In genomic region chr7:22488643-22489462, GRCh38 we compare ENCODE assay signal across 8 cellular contexts. TPM values are rescaled to one million over a fixed set of nuclear protein-coding genes. Genes with fewer than 3 reads are reported as not detected.
A peak's percentile ranks its signal among the peaks of the same experiment; 100 is the strongest.
DNase-seq lines count a peak whose midpoint lies in the region; ATAC-seq and TF ChIP-seq lines count a peak whose summit lies in the region.

No MANE protein-coding gene starts in this region.

- H3K4me1 Mint-ChIP-seq in brain: peaks cover 6% of the 10 kb centered on the region

- peak overlapping the region in 1 of 5 experiments; percentile 10 for H3K27ac Mint-ChIP-seq in brain

- no peak overlapping the region for H3K4me3 Mint-ChIP-seq in brain

- TF ChIP-seq CTCF in brain (conservative IDR thresholded peaks at IDR 0.05): peak; percentile 97

- no peaks in the 10 kb centered on the region for H3K36me3 Mint-ChIP-seq in brain

- DNase-seq in D341Med (ENCODE audit: low spot score): peak; percentile 77
- peak; percentile 86 for DNase-seq in H4 (ENCODE audit: low spot score)
- DNase-seq in NCI-H146 treated with DMSO at 0.1 percent for 48 hours (lab: John Stamatoyannopoulos, UW; ENCODE audit: unreplicated experiment): peak; percentile 63
- peak; percentile 53 for DNase-seq in T1000 (lab: John Stamatoyannopoulos, UW)
- peak; percentile 95 for DNase-seq in inferior parietal cortex (ENCODE audit: extremely low spot score)
- peak; percentile 32 to 54 (median 40) for DNase-seq in stimulated activated CD4-positive, alpha-beta T cell treated with anti-CD3 and anti-CD28 coated beads, Interleukin-1b, Interleukin-23, amount 100 ng/mL, for 24 hours (ENCODE audit: low read depth in 4 of 4, low spot score in 1 of 4)

- ATAC-seq in HG03025 (IDR thresholded peaks at IDR 0.05; ENCODE audit: low FRiP score, unreplicated experiment): no peak

- peaks cover 0 to 9% (median 0%) of the 10 kb centered on the region in 5 experiments for H3K9me3 Mint-ChIP-seq in brain

- H3K27me3 Mint-ChIP-seq in brain: peaks cover 7% of the 10 kb centered on the region

RNA-seq across cellular contexts. Expression of gene STEAP1B, which starts 11.1 kb away (rescaled TPM):
- 1.0 and 1.1 TPM in 2 replicates for total RNA-seq in H4 (2014; rRNA removed; shearing (Covaris generic))
- 2.9 TPM for polyA plus RNA-seq in brain (ENCODE audit: insufficient read depth, low read depth, low replicate concordance)

Comparison
In these comparisons a context has a peak if more than half of its experiments do, and no peak if none do; other contexts are left out.
1. DNase-seq: peak in every context shown above with its lines; median percentile 95 in inferior parietal cortex; 86 in H4; 77 in D341Med; 63 in NCI-H146 treated with DMSO at 0.1 percent for 48 hours; 53 in T1000; 40 in stimulated activated CD4-positive, alpha-beta T cell treated with anti-CD3 and anti-CD28 coated beads, Interleukin-1b, Interleukin-23, amount 100 ng/mL, for 24 hours.